ENCODE assay signal across 8 cellular contexts in genomic region chr20:20452254-20452676, GRCh38.
A peak's percentile ranks its signal among the peaks of the same experiment; 100 is the strongest.
DNase-seq lines count a peak whose midpoint lies in the region; ATAC-seq, FAIRE-seq and TF ChIP-seq lines count a peak whose summit lies in the region.

No MANE protein-coding gene starts in this region.

- FAIRE-seq in frontal cortex (lab: Jason Lieb, UNC) (no peak), pancreas (lab: Jason Lieb, UNC) (no peak)

- H3K27me3 ChIP-seq in pancreas = no peaks in the 10 kb centered on the region

- peak; percentile 82 for ATAC-seq in HG02973 (IDR thresholded peaks at IDR 0.05; ENCODE audit: unreplicated experiment)
- peak in 3 of 4 donors; percentile 69 to 77 (median 76) for ATAC-seq in pancreas

- H3K9me3 Mint-ChIP-seq in activated T-helper 2 cell treated with anti-CD3 and anti-CD28 coated beads, Interferon-gamma antibody, Interleukin-2, Interleukin-4, amounts not matched to agents 10 μg/mL and 5 μg/mL and 100 μg/mL, durations not matched to agents 14 hours and 24 hours and 36 hours = no peaks in the 10 kb centered on the region

- H3K36me3 ChIP-seq in pancreas = no peaks in the 10 kb centered on the region

- DNase-seq in NCI-H187 (lab: John Stamatoyannopoulos, UW) (peak; percentile 27 to 51), NCI-H187 treated with DMSO at 0.1 percent for 48 hours (lab: John Stamatoyannopoulos, UW) (no peak), NCI-H748 (lab: John Stamatoyannopoulos, UW; ENCODE audit: unreplicated experiment) (peak; percentile 99), frontal cortex (ENCODE audit: low spot score in 2 of 2) (peak; percentile 55 to 57), pancreas (peak in 3 of 6 donors; percentile 25 to 63 (median 30)), RPMI8226 (no peak)
- peak; percentile 39 for DNase-seq in activated T-helper 2 cell treated with anti-CD3 and anti-CD28 coated beads, Interferon-gamma antibody, Interleukin-2, Interleukin-4, amounts not matched to agents 10 μg/mL and 5 μg/mL and 100 μg/mL, durations not matched to agents 14 hours and 24 hours and 36 hours (ENCODE audit: low spot score)

- intact Hi-C loops in activated T-helper 2 cell treated with anti-CD3 and anti-CD28 coated beads, Interferon-gamma antibody, Interleukin-2, Interleukin-4, amounts not matched to agents 10 μg/mL and 5 μg/mL and 100 μg/mL, durations not matched to agents 14 hours and 24 hours and 36 hours (cut with micrococcal nuclease) = loop anchor here (5.0 kb wide), 1 partner anchor 40 kb away; no protein-coding TSS in a partner anchor
- intact Hi-C loops in pancreas (cut with DNase I) = no loop called here

- no peak overlapping the region for H3K27ac ChIP-seq in pancreas

- H3K27me3 Mint-ChIP-seq in activated T-helper 2 cell treated with anti-CD3 and anti-CD28 coated beads, Interferon-gamma antibody, Interleukin-2, Interleukin-4, amounts not matched to agents 10 μg/mL and 5 μg/mL and 100 μg/mL, durations not matched to agents 14 hours and 24 hours and 36 hours (ENCODE audit: low read depth) = no peaks in the 10 kb centered on the region

- 69 to 72% methylated on average over 19 of the region's 19 CpGs for WGBS in pancreas, 2 donors

- H3K9me3 ChIP-seq in pancreas = no peaks in the 10 kb centered on the region

- H3K4me1 ChIP-seq in pancreas = no peaks in the 10 kb centered on the region

- peak overlapping the region; percentile 82 for H3K4me3 Mint-ChIP-seq in activated T-helper 2 cell treated with anti-CD3 and anti-CD28 coated beads, Interferon-gamma antibody, Interleukin-2, Interleukin-4, amounts not matched to agents 10 μg/mL and 5 μg/mL and 100 μg/mL, durations not matched to agents 14 hours and 24 hours and 36 hours (ENCODE audit: low read depth)

- no peak overlapping the region for H3K4me3 ChIP-seq in pancreas

- H3K27ac Mint-ChIP-seq in activated T-helper 2 cell treated with anti-CD3 and anti-CD28 coated beads, Interferon-gamma antibody, Interleukin-2, Interleukin-4, amounts not matched to agents 10 μg/mL and 5 μg/mL and 100 μg/mL, durations not matched to agents 14 hours and 24 hours and 36 hours = peak overlapping the region; percentile 82

- peaks cover 39% of the 10 kb centered on the region for H3K36me3 Mint-ChIP-seq in activated T-helper 2 cell treated with anti-CD3 and anti-CD28 coated beads, Interferon-gamma antibody, Interleukin-2, Interleukin-4, amounts not matched to agents 10 μg/mL and 5 μg/mL and 100 μg/mL, durations not matched to agents 14 hours and 24 hours and 36 hours (ENCODE audit: low read depth)

- no peak for TF ChIP-seq CTCF in pancreas (IDR thresholded peaks at IDR 0.05)

- H3K4me1 Mint-ChIP-seq in activated T-helper 2 cell treated with anti-CD3 and anti-CD28 coated beads, Interferon-gamma antibody, Interleukin-2, Interleukin-4, amounts not matched to agents 10 μg/mL and 5 μg/mL and 100 μg/mL, durations not matched to agents 14 hours and 24 hours and 36 hours (ENCODE audit: low read depth) = peaks cover 43% of the 10 kb centered on the region

Comparison
In these comparisons a context has a peak if more than half of its experiments do, and no peak if none do; other contexts are left out.
1. DNase-seq: peak in NCI-H187 (2 of 2), NCI-H748 (single experiment), activated T-helper 2 cell treated with anti-CD3 and anti-CD28 coated beads, Interferon-gamma antibody, Interleukin-2, Interleukin-4, amounts not matched to agents 10 μg/mL and 5 μg/mL and 100 μg/mL, durations not matched to agents 14 hours and 24 hours and 36 hours (single experiment) and frontal cortex (2 of 2); none in NCI-H187 treated with DMSO at 0.1 percent for 48 hours (single experiment) and RPMI8226 (single experiment).